In genomic region chr2:42554392-42554791, GRCh38 we compare ENCODE assay signal across 28 cellular contexts.
"Had no signal": no experiment of that assay in that cellular context is flagged by ENCODE, and none has a peak within 500 bp of the region (broad histone marks: within the 10 kb centered on the region; RNA-seq: fewer than 3 reads in every experiment).

No MANE protein-coding gene starts in this region.

- H3K9me3 Mint-ChIP-seq: activated CD8-positive, alpha-beta T cell treated with anti-CD3 and anti-CD28 coated beads for 36 hours; activated naive CD4-positive, alpha-beta T cell treated with anti-CD3 and anti-CD28 coated beads, Interleukin-2, amount 50 U/mL, for 24 hours; activated naive CD8-positive, alpha-beta T cell treated with anti-CD3 and anti-CD28 coated beads, Interleukin-2, amount 50 U/mL, for 24 hours; activated T-cell treated with anti-CD3 and anti-CD28 coated beads, Interleukin-2, amount 50 U/mL, for 4 hours; activated T-helper 2 cell treated with anti-CD3 and anti-CD28 coated beads, Interferon-gamma antibody, Interleukin-2, Interleukin-4, amounts not matched to agents 10 μg/mL and 5 μg/mL and 100 μg/mL, durations not matched to agents 14 hours and 24 hours and 36 hours; effector memory CD8-positive, alpha-beta T cell; natural killer cell treated with Interleukin-12 subunit alpha and Interleukin-12 subunit beta and Interleukin-15 and Interleukin-18, amount 100 ng/mL, for 72 hours; stimulated activated effector memory CD8-positive, alpha-beta T cell treated with anti-CD3 and anti-CD28 coated beads, Interleukin-12 subunit alpha, Interleukin-12 subunit beta, amount 100 ng/mL, for 72 hours; stimulated activated naive CD8-positive, alpha-beta T cell treated with anti-CD3 and anti-CD28 coated beads, Interleukin-15, Interleukin-2, amounts not matched to agents 100 ng/mL and 50 ng/mL, for 24 hours; type B pancreatic cell had no signal

- H3K4me3 ChIP-seq: gastroesophageal sphincter, mucosa of descending colon, ovary, right lobe of liver, uterus had no signal

- H3K9me3 ChIP-seq: gastroesophageal sphincter, mucosa of descending colon, neutrophil, ovary, right lobe of liver, uterus had no signal

- H3K4me1 ChIP-seq: gastroesophageal sphincter, right lobe of liver, uterus had no signal

- H3K27me3 ChIP-seq: gastroesophageal sphincter, ovary, right lobe of liver, uterus had no signal

- DNase-seq: activated CD4-positive, alpha-beta T cell treated with anti-CD3 and anti-CD28 coated beads for 1 hour; activated CD4-positive, alpha-beta T cell treated with anti-CD3 and anti-CD28 coated beads, Interleukin-2, amount 50 U/mL, for 1 hour; activated CD8-positive, alpha-beta T cell treated with anti-CD3 and anti-CD28 coated beads for 36 hours; activated naive CD8-positive, alpha-beta T cell treated with anti-CD3 and anti-CD28 coated beads, Interleukin-2, amount 50 U/mL, for 24 hours; activated T-cell treated with anti-CD3 and anti-CD28 coated beads, Interleukin-2, amount 50 U/mL, for 4 hours; amygdala; caudate nucleus; cortex of kidney; effector memory CD8-positive, alpha-beta T cell; head of caudate nucleus; hippocampal formation; left cardiac atrium; left ventricle myocardium superior; mucosa of descending colon; ovary; right lobe of liver; stimulated activated CD4-positive, alpha-beta T cell treated with anti-CD3 and anti-CD28 coated beads, Interleukin-4, amount 100 ng/mL, for 24 hours; T-helper 2 cell; uterus had no signal

- H3K4me1 Mint-ChIP-seq: activated naive CD4-positive, alpha-beta T cell treated with anti-CD3 and anti-CD28 coated beads, Interleukin-2, amount 50 U/mL, for 24 hours; activated naive CD8-positive, alpha-beta T cell treated with anti-CD3 and anti-CD28 coated beads, Interleukin-2, amount 50 U/mL, for 24 hours; stimulated activated effector memory CD8-positive, alpha-beta T cell treated with anti-CD3 and anti-CD28 coated beads, Interleukin-12 subunit alpha, Interleukin-12 subunit beta, amount 100 ng/mL, for 72 hours had no signal

- H3K4me3 Mint-ChIP-seq: activated CD8-positive, alpha-beta T cell treated with anti-CD3 and anti-CD28 coated beads for 36 hours; activated naive CD4-positive, alpha-beta T cell treated with anti-CD3 and anti-CD28 coated beads, Interleukin-2, amount 50 U/mL, for 24 hours; activated naive CD8-positive, alpha-beta T cell treated with anti-CD3 and anti-CD28 coated beads, Interleukin-2, amount 50 U/mL, for 24 hours; activated T-cell treated with anti-CD3 and anti-CD28 coated beads, Interleukin-2, amount 50 U/mL, for 4 hours; effector memory CD8-positive, alpha-beta T cell; natural killer cell treated with Interleukin-12 subunit alpha and Interleukin-12 subunit beta and Interleukin-15 and Interleukin-18, amount 100 ng/mL, for 72 hours; stimulated activated effector memory CD8-positive, alpha-beta T cell treated with anti-CD3 and anti-CD28 coated beads, Interleukin-12 subunit alpha, Interleukin-12 subunit beta, amount 100 ng/mL, for 72 hours; stimulated activated naive CD8-positive, alpha-beta T cell treated with anti-CD3 and anti-CD28 coated beads, Interleukin-15, Interleukin-2, amounts not matched to agents 100 ng/mL and 50 ng/mL, for 24 hours; type B pancreatic cell had no signal

- H3K27me3 Mint-ChIP-seq: activated CD8-positive, alpha-beta T cell treated with anti-CD3 and anti-CD28 coated beads for 36 hours; activated naive CD4-positive, alpha-beta T cell treated with anti-CD3 and anti-CD28 coated beads, Interleukin-2, amount 50 U/mL, for 24 hours; activated naive CD8-positive, alpha-beta T cell treated with anti-CD3 and anti-CD28 coated beads, Interleukin-2, amount 50 U/mL, for 24 hours; progenitor cell of endocrine pancreas; stimulated activated naive CD8-positive, alpha-beta T cell treated with anti-CD3 and anti-CD28 coated beads, Interleukin-15, Interleukin-2, amounts not matched to agents 100 ng/mL and 50 ng/mL, for 24 hours; type B pancreatic cell had no signal

- H3K36me3 ChIP-seq: gastroesophageal sphincter, neutrophil, ovary, right lobe of liver, uterus had no signal

- H3K27ac Mint-ChIP-seq: activated CD8-positive, alpha-beta T cell treated with anti-CD3 and anti-CD28 coated beads for 36 hours; activated naive CD4-positive, alpha-beta T cell treated with anti-CD3 and anti-CD28 coated beads, Interleukin-2, amount 50 U/mL, for 24 hours; activated naive CD8-positive, alpha-beta T cell treated with anti-CD3 and anti-CD28 coated beads, Interleukin-2, amount 50 U/mL, for 24 hours; activated T-helper 2 cell treated with anti-CD3 and anti-CD28 coated beads, Interferon-gamma antibody, Interleukin-2, Interleukin-4, amounts not matched to agents 10 μg/mL and 5 μg/mL and 100 μg/mL, durations not matched to agents 14 hours and 24 hours and 36 hours; effector memory CD8-positive, alpha-beta T cell; natural killer cell treated with Interleukin-12 subunit alpha and Interleukin-12 subunit beta and Interleukin-15 and Interleukin-18, amount 100 ng/mL, for 72 hours; progenitor cell of endocrine pancreas; stimulated activated effector memory CD8-positive, alpha-beta T cell treated with anti-CD3 and anti-CD28 coated beads, Interleukin-12 subunit alpha, Interleukin-12 subunit beta, amount 100 ng/mL, for 72 hours; stimulated activated naive CD8-positive, alpha-beta T cell treated with anti-CD3 and anti-CD28 coated beads, Interleukin-15, Interleukin-2, amounts not matched to agents 100 ng/mL and 50 ng/mL, for 24 hours; type B pancreatic cell had no signal

- H3K36me3 Mint-ChIP-seq: activated naive CD4-positive, alpha-beta T cell treated with anti-CD3 and anti-CD28 coated beads, Interleukin-2, amount 50 U/mL, for 24 hours; natural killer cell treated with Interleukin-12 subunit alpha and Interleukin-12 subunit beta and Interleukin-15 and Interleukin-18, amount 100 ng/mL, for 72 hours; stimulated activated effector memory CD8-positive, alpha-beta T cell treated with anti-CD3 and anti-CD28 coated beads, Interleukin-12 subunit alpha, Interleukin-12 subunit beta, amount 100 ng/mL, for 72 hours; type B pancreatic cell had no signal

- ATAC-seq: activated CD8-positive, alpha-beta T cell treated with anti-CD3 and anti-CD28 coated beads for 36 hours; activated naive CD8-positive, alpha-beta T cell treated with anti-CD3 and anti-CD28 coated beads, Interleukin-2, amount 50 U/mL, for 24 hours; activated T-cell treated with anti-CD3 and anti-CD28 coated beads, Interleukin-2, amount 50 U/mL, for 4 hours; effector memory CD8-positive, alpha-beta T cell; gastroesophageal sphincter; left cardiac atrium; left ventricle myocardium superior; mucosa of descending colon; natural killer cell treated with Interleukin-12 subunit alpha and Interleukin-12 subunit beta and Interleukin-15 and Interleukin-18, amount 100 ng/mL, for 72 hours; right lobe of liver; stimulated activated effector memory CD8-positive, alpha-beta T cell treated with anti-CD3 and anti-CD28 coated beads, Interleukin-12 subunit alpha, Interleukin-12 subunit beta, amount 100 ng/mL, for 72 hours had no signal
